Comparison of ENCODE assay signal across 2 cellular contexts in genomic region chr1:21756393-21757089, GRCh38.
TF ChIP-seq lines count a peak whose summit lies in the region.

No MANE protein-coding gene starts in this region.

TF ChIP-seq in HEK293, 187 proteins besides CTCF, POLR2A, EP300 and RAD21:
- TF ChIP-seq ZBTB11 (tag by site-specific recombination; conservative IDR thresholded peaks at IDR 0.05; ENCODE audit: low read depth) (no peak), ZNF362 (tag by site-specific recombination; IDR thresholded peaks at IDR 0.05) (0 out of 2 replicates have a peak, but pooled peaks have one; percentile 14)
TF ChIP-seq in HEK293: peak in this region for 1.

TF ChIP-seq in GM12878, 131 proteins besides CTCF, POLR2A, EP300 and RAD21:
- no peak for TF ChIP-seq ZBED1 (IDR thresholded peaks at IDR 0.05; ENCODE audit: borderline replicate concordance)
- no peak for TF ChIP-seq CEBPZ (IDR thresholded peaks at IDR 0.05; ENCODE audit: low read depth, low read length)
- TF ChIP-seq PAX8 (IDR thresholded peaks at IDR 0.05) = no peak
- no peak for TF ChIP-seq RELA (IDR thresholded peaks at IDR 0.05; ENCODE audit: borderline replicate concordance, partially characterized antibody)
- no peak for TF ChIP-seq BCLAF1 (IDR thresholded peaks at IDR 0.05)
- TF ChIP-seq PKNOX1 (IDR thresholded peaks at IDR 0.05) = no peak
- no peak for TF ChIP-seq HDAC6 (IDR thresholded peaks at IDR 0.05; ENCODE audit: unreplicated experiment)
